8 cellular contexts compared by ENCODE assay signal in genomic region chr2:127174176-127174575, GRCh38. TPM values are rescaled to one million over a fixed set of nuclear protein-coding genes. Genes with fewer than 3 reads are reported as not detected.
DNase-seq lines count a peak whose midpoint lies in the region; ATAC-seq and TF ChIP-seq lines count a peak whose summit lies in the region.

No MANE protein-coding gene starts in this region.

- TF ChIP-seq POLR2A in right lobe of liver (IDR thresholded peaks at IDR 0.05) = no peak

- H3K9me3 Mint-ChIP-seq in activated T-helper 2 cell treated with anti-CD3 and anti-CD28 coated beads, Interferon-gamma antibody, Interleukin-2, Interleukin-4, amounts not matched to agents 10 μg/mL and 5 μg/mL and 100 μg/mL, durations not matched to agents 14 hours and 24 hours and 36 hours = peaks cover 2% of the 10 kb centered on the region

- WGBS in right lobe of liver (ENCODE audit: insufficient coverage, low coverage, low lambda C conversion rate, missing lambda C conversion rate) = 58% methylated on average over 3 of the region's 6 CpGs

- no peak overlapping the region for H3K4me3 Mint-ChIP-seq in activated T-helper 2 cell treated with anti-CD3 and anti-CD28 coated beads, Interferon-gamma antibody, Interleukin-2, Interleukin-4, amounts not matched to agents 10 μg/mL and 5 μg/mL and 100 μg/mL, durations not matched to agents 14 hours and 24 hours and 36 hours (ENCODE audit: low read depth)

- H3K4me3 ChIP-seq in AG09309 (ENCODE audit: control insufficient read depth, low read depth, low read length) (no peak overlapping the region), astrocyte of the spinal cord (ENCODE audit: low read depth, low read length) (no peak overlapping the region), right lobe of liver (no peak overlapping the region)

- peak; percentile 48 for TF ChIP-seq CTCF in AG09309 (IDR thresholded peaks at IDR 0.05; ENCODE audit: control insufficient read depth, insufficient read depth, low read depth, low read length, missing control alignments)
- TF ChIP-seq CTCF in astrocyte of the spinal cord (IDR thresholded peaks at IDR 0.05; ENCODE audit: low read depth, low read length) = peak; percentile 52
- TF ChIP-seq CTCF in right lobe of liver (IDR thresholded peaks at IDR 0.05) = peak; percentile 17 to 52 (median 34)

- DNase-seq in AG09309 (ENCODE audit: low read depth) = no peak
- DNase-seq in HCEC 1CT = peak; percentile 27
- DNase-seq in astrocyte of the spinal cord (ENCODE audit: low read depth, low spot score) = peak; percentile 46
- DNase-seq in right lobe of liver = no peak
- DNase-seq in cerebellar nuclear complex (lab: John Stamatoyannopoulos, UW) = no peak
- no peak for DNase-seq in NCI-H345 treated with DMSO at 0.1 percent for 48 hours (lab: John Stamatoyannopoulos, UW; ENCODE audit: unreplicated experiment)
- no peak for DNase-seq in NCI-H2171 treated with DMSO at 0.1 percent for 48 hours (lab: John Stamatoyannopoulos, UW)
- no peak for DNase-seq in activated T-helper 2 cell treated with anti-CD3 and anti-CD28 coated beads, Interferon-gamma antibody, Interleukin-2, Interleukin-4, amounts not matched to agents 10 μg/mL and 5 μg/mL and 100 μg/mL, durations not matched to agents 14 hours and 24 hours and 36 hours (ENCODE audit: low spot score)

- peaks cover 0 to 17% (median 7%) of the 10 kb centered on the region in 4 donors for H3K4me1 ChIP-seq in right lobe of liver

- no peak overlapping the region for H3K27ac ChIP-seq in right lobe of liver

- no peaks in the 10 kb centered on the region for H3K9me3 ChIP-seq in right lobe of liver

- intact Hi-C loops in right lobe of liver (cut with DNase I) = loop anchor here (10.0 kb wide), 1 partner anchor 99 kb away; no protein-coding TSS in a partner anchor
- intact Hi-C loops in activated T-helper 2 cell treated with anti-CD3 and anti-CD28 coated beads, Interferon-gamma antibody, Interleukin-2, Interleukin-4, amounts not matched to agents 10 μg/mL and 5 μg/mL and 100 μg/mL, durations not matched to agents 14 hours and 24 hours and 36 hours (cut with micrococcal nuclease) = no loop called here

- in situ Hi-C loops in astrocyte of the spinal cord (cut with HindIII; ENCODE audit: low sequenced_read_pairs) = no loop called here

- no peak overlapping the region for H3K27ac Mint-ChIP-seq in activated T-helper 2 cell treated with anti-CD3 and anti-CD28 coated beads, Interferon-gamma antibody, Interleukin-2, Interleukin-4, amounts not matched to agents 10 μg/mL and 5 μg/mL and 100 μg/mL, durations not matched to agents 14 hours and 24 hours and 36 hours

- no peaks in the 10 kb centered on the region for H3K36me3 ChIP-seq in right lobe of liver

- peak; percentile 19 to 58 (median 32) for ATAC-seq in right lobe of liver

- no peaks in the 10 kb centered on the region for H3K27me3 ChIP-seq in right lobe of liver

- no peaks in the 10 kb centered on the region for H3K27me3 Mint-ChIP-seq in activated T-helper 2 cell treated with anti-CD3 and anti-CD28 coated beads, Interferon-gamma antibody, Interleukin-2, Interleukin-4, amounts not matched to agents 10 μg/mL and 5 μg/mL and 100 μg/mL, durations not matched to agents 14 hours and 24 hours and 36 hours (ENCODE audit: low read depth)

- H3K36me3 Mint-ChIP-seq in activated T-helper 2 cell treated with anti-CD3 and anti-CD28 coated beads, Interferon-gamma antibody, Interleukin-2, Interleukin-4, amounts not matched to agents 10 μg/mL and 5 μg/mL and 100 μg/mL, durations not matched to agents 14 hours and 24 hours and 36 hours (ENCODE audit: low read depth) = no peaks in the 10 kb centered on the region

- no peaks in the 10 kb centered on the region for H3K4me1 Mint-ChIP-seq in activated T-helper 2 cell treated with anti-CD3 and anti-CD28 coated beads, Interferon-gamma antibody, Interleukin-2, Interleukin-4, amounts not matched to agents 10 μg/mL and 5 μg/mL and 100 μg/mL, durations not matched to agents 14 hours and 24 hours and 36 hours (ENCODE audit: low read depth)

RNA-seq across cellular contexts. Expression of gene CYP27C1, which starts 45.9 kb away (rescaled TPM):
- total RNA-seq in right lobe of liver = under 1 TPM in 1 of 6 experiments, not detected in 5; 0.05 TPM
- not detected in 2 replicates for total RNA-seq in activated T-helper 2 cell treated with anti-CD3 and anti-CD28 coated beads, Interferon-gamma antibody, Interleukin-2, Interleukin-4, amounts not matched to agents 10 μg/mL and 5 μg/mL and 100 μg/mL, durations not matched to agents 14 hours and 24 hours and 36 hours

Comparison
In these comparisons a context has a peak if more than half of its experiments do, and no peak if none do; other contexts are left out.
1. DNase-seq: peak in HCEC 1CT (single experiment) and astrocyte of the spinal cord (single experiment); none in AG09309 (single experiment), right lobe of liver (0 of 3), cerebellar nuclear complex (0 of 2), NCI-H345 treated with DMSO at 0.1 percent for 48 hours (single experiment), NCI-H2171 treated with DMSO at 0.1 percent for 48 hours (single experiment) and activated T-helper 2 cell treated with anti-CD3 and anti-CD28 coated beads, Interferon-gamma antibody, Interleukin-2, Interleukin-4, amounts not matched to agents 10 μg/mL and 5 μg/mL and 100 μg/mL, durations not matched to agents 14 hours and 24 hours and 36 hours (single experiment).
2. Peak in every context shown above with its lines, with median percentiles within 50 percentile points of each other: CTCF ChIP-seq.